In the genomic region with DNA sequence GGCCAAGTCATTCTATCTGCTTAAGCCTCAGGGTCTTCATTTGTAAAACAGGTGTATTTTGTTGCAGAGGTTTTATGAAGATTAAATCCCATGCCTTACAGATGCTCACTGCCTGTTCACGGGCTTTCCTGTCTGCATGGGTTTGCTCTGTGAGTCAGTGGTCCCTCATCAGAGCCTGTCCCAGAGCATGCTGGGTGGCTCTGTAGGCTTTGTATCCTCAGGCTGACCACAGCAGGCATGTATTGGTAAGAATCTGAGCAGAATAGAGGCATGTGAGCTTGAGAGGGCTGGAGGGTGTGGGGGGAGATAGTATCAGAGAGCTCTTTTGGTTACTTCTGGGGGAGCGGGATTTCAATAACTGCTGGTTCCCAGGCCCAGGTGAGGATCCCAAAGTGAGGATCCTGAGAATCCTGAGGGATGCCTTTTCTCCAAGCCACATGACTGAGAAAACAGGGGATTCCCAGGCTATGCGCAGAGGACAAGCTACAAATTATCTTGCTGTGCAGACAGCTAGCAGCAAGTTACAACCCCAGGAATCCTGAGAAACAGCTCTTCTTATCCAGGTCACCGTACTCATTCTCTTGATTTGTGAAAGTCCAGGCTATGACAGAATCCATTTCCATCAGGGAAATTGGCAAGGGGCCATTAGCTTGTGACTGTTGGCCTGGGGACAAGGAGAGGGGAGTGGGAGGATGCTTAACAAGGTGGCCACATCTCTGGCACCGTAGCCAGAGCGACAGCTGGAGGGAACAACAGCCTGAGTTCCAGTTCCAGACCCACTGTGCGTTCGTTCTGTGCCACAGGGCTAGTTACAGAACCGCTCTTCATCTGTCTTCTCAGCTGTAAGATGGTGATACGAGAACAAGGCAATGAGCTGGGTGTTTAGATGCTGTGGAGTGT, we compare ENCODE assay signal across 13 cellular contexts. TPM values are rescaled to one million over a fixed set of nuclear protein-coding genes. Genes with fewer than 3 reads are reported as not detected.
DNase-seq lines count a peak whose midpoint lies in the region; ATAC-seq and TF ChIP-seq lines count a peak whose summit lies in the region.
"Had no signal": no experiment of that assay in that cellular context is flagged by ENCODE, and none has a peak within 500 bp of the region (broad histone marks: within the 10 kb centered on the region; RNA-seq: fewer than 3 reads in every experiment).

No MANE protein-coding gene starts in this region.

- H3F3A ChIP-seq in SK-N-SH (replicated peaks; ENCODE audit: insufficient read depth), result peaks cover 11% of the 10 kb centered on the region

- DNase-seq in right lobe of liver (no peak), SK-N-SH (peak; percentile 81), left cardiac atrium (peak; percentile 48), occipital lobe (lab: John Stamatoyannopoulos, UW) (no peak), ovary (no peak), putamen (ENCODE audit: low spot score) (no peak), breast epithelium (ENCODE audit: low spot score in 2 of 2) (no peak)
- DNase-seq: activated T-cell treated with anti-CD3 and anti-CD28 coated beads, Interleukin-2, amount 50 U/mL, for 1 hour; adrenal gland; mucosa of descending colon; T-helper 2 cell had no signal

- H2AFZ ChIP-seq in SK-N-SH (ENCODE audit: low read depth), result no peak overlapping the region

- intact Hi-C loops in right lobe of liver (cut with DNase I), result no loop called here
- intact Hi-C loops in left cardiac atrium (cut with DNase I), result no loop called here
- intact Hi-C loops in ovary (cut with DNase I), result no loop called here
- intact Hi-C loops in breast epithelium (cut with DNase I; ENCODE audit: low total_unique reads), result no loop called here

- no peak overlapping the region for H3K9ac ChIP-seq in liver (ENCODE audit: low read depth in 1 of 2, low read length in 2 of 2)
- no peak overlapping the region for H3K9ac ChIP-seq in SK-N-SH

- H3K36me3 ChIP-seq in liver (ENCODE audit: control insufficient read depth in 4 of 4, insufficient read depth in 3 of 4, low read depth in 1 of 4, low read length in 3 of 4), result no peaks in the 10 kb centered on the region
- no peaks in the 10 kb centered on the region for H3K36me3 ChIP-seq in right lobe of liver
- no peaks in the 10 kb centered on the region for H3K36me3 ChIP-seq in SK-N-SH (replicated peaks in 1 of 2; ENCODE audit: control insufficient read depth in 1 of 2, insufficient read depth in 2 of 2, low read length in 1 of 2)
- H3K36me3 ChIP-seq in ovary, result no peaks in the 10 kb centered on the region
- H3K36me3 ChIP-seq in breast epithelium, result no peaks in the 10 kb centered on the region
- H3K36me3 ChIP-seq: adrenal gland had no signal

- CTCF ChIA-PET in SK-N-SH (lab: Yijun Ruan, JAX), result interaction anchor here (0.8 to 4.6 kb wide), 12 partner anchors 11 to 610 kb away, joined by 3 to 20 read pairs (median 5); a partner anchor contains a TSS

- H3K9me3 ChIP-seq in liver (ENCODE audit: control insufficient read depth in 4 of 4, low read length in 3 of 4) (no peaks in the 10 kb centered on the region), right lobe of liver (no peaks in the 10 kb centered on the region), SK-N-SH (no peaks in the 10 kb centered on the region), ovary (no peaks in the 10 kb centered on the region), breast epithelium (no peaks in the 10 kb centered on the region)
- H3K9me3 ChIP-seq: adrenal gland, mucosa of descending colon had no signal

- TF ChIP-seq CTCF in liver (IDR thresholded peaks at IDR 0.05; ENCODE audit: low read depth, low read length, missing input control) (no peak), right lobe of liver (IDR thresholded peaks at IDR 0.05) (no peak), SK-N-SH (IDR thresholded peaks at IDR 0.05) (no peak), ovary (IDR thresholded peaks at IDR 0.05) (no peak), breast epithelium (IDR thresholded peaks at IDR 0.05) (no peak)

- peak in 1 of 2 experiments; percentile 55; a peak in 1 of 4 replicates for TF ChIP-seq EP300 in SK-N-SH (IDR thresholded peaks at IDR 0.05; ENCODE audit: borderline replicate concordance in 1 of 2, low read depth in 1 of 2, low read length in 1 of 2)
- TF ChIP-seq EP300 in ovary (IDR thresholded peaks at IDR 0.05), result no peak

- peak overlapping the region; percentile 12; the same call in 1 of the 2 replicates for H3K4me2 ChIP-seq in SK-N-SH

- TF ChIP-seq RAD21 in liver (IDR thresholded peaks at IDR 0.05) (no peak), SK-N-SH (IDR thresholded peaks at IDR 0.05; ENCODE audit: low read length) (peak; percentile 2; the same call in 1 of the 2 replicates)

- H4K20me1 ChIP-seq in SK-N-SH (ENCODE audit: insufficient read depth), result no peaks in the 10 kb centered on the region

- POLR2A ChIA-PET in SK-N-SH (lab: Yijun Ruan, JAX), result interaction anchor here (0.5 to 1.2 kb wide), 3 partner anchors 11 to 191 kb away, joined by 3 to 4 read pairs (median 3); no protein-coding TSS in a partner anchor

- no peak for ATAC-seq in right lobe of liver
- peak; percentile 20 to 42 for ATAC-seq in left cardiac atrium

- H3K27me3 ChIP-seq in liver (ENCODE audit: control insufficient read depth in 4 of 4, insufficient read depth in 4 of 4, low read length in 3 of 4) (no peaks in the 10 kb centered on the region), right lobe of liver (no peaks in the 10 kb centered on the region), SK-N-SH (ENCODE audit: insufficient read depth) (no peaks in the 10 kb centered on the region), ovary (no peaks in the 10 kb centered on the region), breast epithelium (no peaks in the 10 kb centered on the region)
- H3K27me3 ChIP-seq: adrenal gland had no signal

- H3K79me2 ChIP-seq in SK-N-SH (ENCODE audit: insufficient read depth), result no peaks in the 10 kb centered on the region

- no peaks in the 10 kb centered on the region for H3K9me2 ChIP-seq in SK-N-SH

- no peak overlapping the region for H3K4me3 ChIP-seq in liver (ENCODE audit: low read depth in 1 of 3, low read length in 3 of 3)
- H3K4me3 ChIP-seq in right lobe of liver, result no peak overlapping the region
- H3K4me3 ChIP-seq in SK-N-SH (ENCODE audit: low read depth in 2 of 2, low read length in 1 of 2), result no peak overlapping the region
- H3K4me3 ChIP-seq in ovary, result no peak overlapping the region
- no peak overlapping the region for H3K4me3 ChIP-seq in breast epithelium
- H3K4me3 ChIP-seq: adrenal gland, coronary artery, mucosa of descending colon had no signal

- TF ChIP-seq POLR2A in right lobe of liver (IDR thresholded peaks at IDR 0.05) (no peak), ovary (IDR thresholded peaks at IDR 0.05) (no peak), breast epithelium (IDR thresholded peaks at IDR 0.05) (no peak)

- H3K4me1 ChIP-seq in liver (ENCODE audit: control insufficient read depth in 4 of 4, insufficient read depth in 4 of 4, low read length in 3 of 4), result no peaks in the 10 kb centered on the region
- no peaks in the 10 kb centered on the region for H3K4me1 ChIP-seq in right lobe of liver
- peaks cover 39 to 48% of the 10 kb centered on the region in 2 experiments for H3K4me1 ChIP-seq in SK-N-SH (ENCODE audit: control insufficient read depth in 1 of 2, insufficient read depth in 2 of 2, low read depth in 1 of 2, low read length in 1 of 2)
- no peaks in the 10 kb centered on the region for H3K4me1 ChIP-seq in ovary (ENCODE audit: insufficient read depth)
- no peaks in the 10 kb centered on the region for H3K4me1 ChIP-seq in breast epithelium

- H3K27ac ChIP-seq in liver (ENCODE audit: low read depth in 1 of 2, low read length in 2 of 2), result peak overlapping the region; percentile 8 to 10
- H3K27ac ChIP-seq in right lobe of liver, result no peak overlapping the region
- peak overlapping the region; percentile 27 to 88; a peak in 3 of 4 replicates for H3K27ac ChIP-seq in SK-N-SH (ENCODE audit: low read depth in 2 of 2, low read length in 1 of 2)
- no peak overlapping the region for H3K27ac ChIP-seq in ovary
- peak overlapping the region in 1 of 2 donors; percentile 7 for H3K27ac ChIP-seq in breast epithelium
- H3K27ac ChIP-seq: adrenal gland, coronary artery had no signal

- 92% methylated on average over 10 of the region's 10 CpGs for WGBS in liver
- WGBS in right lobe of liver (ENCODE audit: insufficient coverage, low coverage, low lambda C conversion rate, missing lambda C conversion rate), result 90% methylated on average over 2 of the region's 10 CpGs
- WGBS in SK-N-SH (ENCODE audit: low lambda C conversion rate), result 63% methylated on average over 10 of the region's 10 CpGs
- 80 to 87% (median 86%) methylated on average over 10 of the region's 10 CpGs for WGBS in ovary, 3 donors

TF ChIP-seq in liver, 16 proteins besides CTCF, POLR2A, EP300 and RAD21 (continues in another document):
- no peak for TF ChIP-seq HNF4A (conservative IDR thresholded peaks at IDR 0.05)
- no peak for TF ChIP-seq YY1 (IDR thresholded peaks at IDR 0.05)

TF ChIP-seq in SK-N-SH, 30 proteins besides CTCF, POLR2A, EP300 and RAD21 (continues in another document):
- TF ChIP-seq GABPA (IDR thresholded peaks at IDR 0.05; ENCODE audit: low read depth) (no peak), MEF2A (IDR thresholded peaks at IDR 0.05; ENCODE audit: borderline replicate concordance, low read depth) (no peak), MXI1 (IDR thresholded peaks at IDR 0.05; ENCODE audit: low read depth, low read length) (0 out of 2 replicates have a peak, but pooled peaks have one; percentile 29), ELF1 (IDR thresholded peaks at IDR 0.05) (no peak), FOXM1 (IDR thresholded peaks at IDR 0.05; ENCODE audit: low read depth) (no peak), RFX5 (IDR thresholded peaks at IDR 0.05; ENCODE audit: low read length) (no peak), FOXJ3 (CRISPR knock-in tag; IDR thresholded peaks at IDR 0.05) (no peak), GATA2 (CRISPR knock-in tag; IDR thresholded peaks at IDR 0.05) (peak; percentile 59; the same call in 1 of the 2 replicates), TAF1 (IDR thresholded peaks at IDR 0.05; ENCODE audit: borderline replicate concordance, low read depth, low read length) (no peak)
- TF ChIP-seq, protein P1, sequence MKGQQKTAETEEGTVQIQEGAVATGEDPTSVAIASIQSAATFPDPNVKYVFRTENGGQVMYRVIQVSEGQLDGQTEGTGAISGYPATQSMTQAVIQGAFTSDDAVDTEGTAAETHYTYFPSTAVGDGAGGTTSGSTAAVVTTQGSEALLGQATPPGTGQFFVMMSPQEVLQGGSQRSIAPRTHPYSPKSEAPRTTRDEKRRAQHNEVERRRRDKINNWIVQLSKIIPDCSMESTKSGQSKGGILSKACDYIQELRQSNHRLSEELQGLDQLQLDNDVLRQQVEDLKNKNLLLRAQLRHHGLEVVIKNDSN (IDR thresholded peaks at IDR 0.05; ENCODE audit: borderline replicate concordance, low read depth), result no peak

RNA-seq across cellular contexts. Expression of a gene that starts 45.1 kb away (rescaled TPM):
- total RNA-seq in liver (1 to 10 TPM; 6.8 to 8.3 TPM), right lobe of liver (1 to 10 TPM; 2.0 to 8.7 (median 5.6) TPM), left cardiac atrium (10 to 100 TPM; 18.6 to 20.4 TPM), occipital lobe (47.7 TPM), ovary (10 to 100 TPM; 13.8 to 47.2 (median 27.6) TPM), breast epithelium (10 to 100 TPM; 21.3 to 32.2 (median 25.9) TPM)
- polyA plus RNA-seq in liver (1 to 10 TPM in 1 of 2 donors, under 1 TPM in 1; 0.92 to 2.1 TPM), SK-N-SH (2012; rRNA removed) (48.1 and 48.7 TPM in 2 replicates), ovary (10 to 100 TPM in 1 of 2 donors, 1 to 10 TPM in 1; 9.2 to 10.6 TPM)
- 13.2 and 23.6 TPM in 2 replicates for polyA plus RNA-seq in SK-N-SH (2012; cell fraction: cytosol; rRNA removed)
- polyA plus RNA-seq in SK-N-SH (2012; cell fraction: nucleus; rRNA removed), result 104 and 115 TPM in 2 replicates

Comparison
In these comparisons a context has a peak if more than half of its experiments do, and no peak if none do; other contexts are left out.
1. H3K27ac ChIP-seq: peak in liver (2 of 2) and SK-N-SH (2 of 2); none in right lobe of liver (0 of 3) and ovary (0 of 2).
2. ATAC-seq: peak in left cardiac atrium (2 of 2); none in right lobe of liver (0 of 4).
3. DNase-seq: peak in SK-N-SH (single experiment) and left cardiac atrium (single experiment); none in right lobe of liver (0 of 3), occipital lobe (single experiment), ovary (0 of 5), putamen (single experiment) and breast epithelium (0 of 2).